In the genomic region with DNA sequence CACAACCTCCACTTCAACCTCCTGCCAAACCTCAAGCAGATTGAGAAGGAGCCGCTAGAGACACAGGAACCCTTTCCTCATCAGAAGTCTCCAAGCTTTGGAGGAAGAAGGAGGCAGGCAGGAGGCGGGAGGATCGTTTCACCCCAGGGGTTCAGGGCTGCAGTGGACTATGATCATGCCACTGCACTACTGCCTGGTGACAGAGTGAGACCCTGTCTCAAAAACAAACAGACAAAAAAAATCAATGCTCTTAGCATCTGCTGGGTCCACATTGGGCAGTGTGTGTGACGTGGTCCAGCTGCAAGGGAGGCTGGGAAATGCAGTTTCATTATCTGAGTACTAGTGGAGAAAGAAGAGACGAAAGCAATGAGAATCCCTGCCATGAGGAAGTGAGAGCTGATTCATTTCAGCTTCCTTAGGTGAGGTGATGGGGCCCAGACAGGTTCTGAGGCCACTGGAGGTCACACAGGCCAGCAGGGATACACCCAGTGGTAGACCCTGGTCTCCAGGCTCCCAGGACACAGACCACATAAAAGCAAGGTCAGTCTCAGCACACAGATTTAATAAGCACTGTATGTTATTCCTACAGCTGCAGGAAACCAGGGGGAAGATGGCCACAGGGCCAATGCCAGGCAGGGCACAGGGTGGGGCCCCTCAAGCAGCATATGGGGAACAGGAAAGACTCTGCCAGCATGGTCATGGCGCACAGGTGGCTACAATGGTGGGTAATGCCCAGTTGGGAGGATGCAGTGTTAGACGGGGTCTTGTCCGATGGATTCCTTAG, we compare ENCODE assay signal across 1 cellular context.
TF ChIP-seq lines count a peak whose summit lies in the region.

No MANE protein-coding gene starts in this region.

TF ChIP-seq in HepG2, 621 proteins besides CTCF, POLR2A, EP300 and RAD21 (continued from another document and continues in another):
- TF ChIP-seq, protein P1, sequence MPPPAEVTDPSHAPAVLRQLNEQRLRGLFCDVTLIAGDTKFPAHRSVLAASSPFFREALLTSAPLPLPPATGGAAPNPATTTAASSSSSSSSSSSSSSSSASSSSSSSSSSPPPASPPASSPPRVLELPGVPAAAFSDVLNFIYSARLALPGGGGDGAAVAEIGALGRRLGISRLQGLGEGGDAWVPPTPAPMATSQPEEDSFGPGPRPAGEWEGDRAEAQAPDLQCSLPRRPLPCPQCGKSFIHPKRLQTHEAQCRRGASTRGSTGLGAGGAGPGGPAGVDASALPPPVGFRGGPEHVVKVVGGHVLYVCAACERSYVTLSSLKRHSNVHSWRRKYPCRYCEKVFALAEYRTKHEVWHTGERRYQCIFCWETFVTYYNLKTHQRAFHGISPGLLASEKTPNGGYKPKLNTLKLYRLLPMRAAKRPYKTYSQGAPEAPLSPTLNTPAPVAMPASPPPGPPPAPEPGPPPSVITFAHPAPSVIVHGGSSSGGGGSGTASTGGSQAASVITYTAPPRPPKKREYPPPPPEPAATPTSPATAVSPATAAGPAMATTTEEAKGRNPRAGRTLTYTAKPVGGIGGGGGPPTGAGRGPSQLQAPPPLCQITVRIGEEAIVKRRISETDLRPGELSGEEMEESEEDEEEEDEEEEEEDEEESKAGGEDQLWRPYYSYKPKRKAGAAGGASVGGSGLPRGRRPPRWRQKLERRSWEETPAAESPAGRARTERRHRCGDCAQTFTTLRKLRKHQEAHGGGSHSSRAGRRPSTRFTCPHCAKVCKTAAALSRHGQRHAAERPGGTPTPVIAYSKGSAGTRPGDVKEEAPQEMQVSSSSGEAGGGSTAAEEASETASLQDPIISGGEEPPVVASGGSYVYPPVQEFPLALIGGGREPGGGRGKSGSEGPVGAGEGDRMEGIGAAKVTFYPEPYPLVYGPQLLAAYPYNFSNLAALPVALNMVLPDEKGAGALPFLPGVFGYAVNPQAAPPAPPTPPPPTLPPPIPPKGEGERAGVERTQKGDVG (CRISPR knock-in tag; IDR thresholded peaks at IDR 0.05; ENCODE audit: borderline replicate concordance), result peak; percentile 41; the same call in 1 of the 2 replicates
- TF ChIP-seq MLLT10 (CRISPR knock-in tag; IDR thresholded peaks at IDR 0.05) (no peak), MTF1 (CRISPR knock-in tag; IDR thresholded peaks at IDR 0.05) (no peak), ZNF501 (CRISPR knock-in tag; IDR thresholded peaks at IDR 0.05) (peak; percentile 65), RFXANK (CRISPR knock-in tag; IDR thresholded peaks at IDR 0.05) (no peak), MAZ (IDR thresholded peaks at IDR 0.05; ENCODE audit: borderline replicate concordance, low read depth, low read length) (no peak), MAZ (CRISPR knock-in tag; IDR thresholded peaks at IDR 0.05; ENCODE audit: low read depth) (peak; percentile 38; the same call in 1 of the 2 replicates), SP4 (CRISPR knock-in tag; IDR thresholded peaks at IDR 0.05) (peak; percentile 44), TOE1 (CRISPR knock-in tag; IDR thresholded peaks at IDR 0.05) (no peak), MEF2D (CRISPR knock-in tag; IDR thresholded peaks at IDR 0.05) (peak; percentile 73; the same call in 1 of the 2 replicates), IRX3 (CRISPR knock-in tag; IDR thresholded peaks at IDR 0.05; ENCODE audit: borderline replicate concordance, low read depth) (no peak; the same call in 1 of the 2 replicates), ZNF10 (CRISPR knock-in tag; IDR thresholded peaks at IDR 0.05; ENCODE audit: borderline replicate concordance, low read depth) (no peak), RARG (CRISPR knock-in tag; IDR thresholded peaks at IDR 0.05; ENCODE audit: low read depth) (no peak), CCDC6 (CRISPR knock-in tag; IDR thresholded peaks at IDR 0.05) (no peak), FOXM1 (CRISPR knock-in tag; IDR thresholded peaks at IDR 0.05) (no peak), KDM5A (IDR thresholded peaks at IDR 0.05; ENCODE audit: borderline replicate concordance, low read length) (no peak), CREM (IDR thresholded peaks at IDR 0.05) (peak; percentile 97), CREM (CRISPR knock-in tag; IDR thresholded peaks at IDR 0.05) (peak; percentile 17; the same call in 1 of the 2 replicates), ZNF883 (CRISPR knock-in tag; IDR thresholded peaks at IDR 0.05; ENCODE audit: not compliant biosample characterization) (peak; percentile 25), ZBTB21 (CRISPR knock-in tag; IDR thresholded peaks at IDR 0.05) (peak; percentile 72; the same call in 1 of the 2 replicates)
- TF ChIP-seq, protein P2, sequence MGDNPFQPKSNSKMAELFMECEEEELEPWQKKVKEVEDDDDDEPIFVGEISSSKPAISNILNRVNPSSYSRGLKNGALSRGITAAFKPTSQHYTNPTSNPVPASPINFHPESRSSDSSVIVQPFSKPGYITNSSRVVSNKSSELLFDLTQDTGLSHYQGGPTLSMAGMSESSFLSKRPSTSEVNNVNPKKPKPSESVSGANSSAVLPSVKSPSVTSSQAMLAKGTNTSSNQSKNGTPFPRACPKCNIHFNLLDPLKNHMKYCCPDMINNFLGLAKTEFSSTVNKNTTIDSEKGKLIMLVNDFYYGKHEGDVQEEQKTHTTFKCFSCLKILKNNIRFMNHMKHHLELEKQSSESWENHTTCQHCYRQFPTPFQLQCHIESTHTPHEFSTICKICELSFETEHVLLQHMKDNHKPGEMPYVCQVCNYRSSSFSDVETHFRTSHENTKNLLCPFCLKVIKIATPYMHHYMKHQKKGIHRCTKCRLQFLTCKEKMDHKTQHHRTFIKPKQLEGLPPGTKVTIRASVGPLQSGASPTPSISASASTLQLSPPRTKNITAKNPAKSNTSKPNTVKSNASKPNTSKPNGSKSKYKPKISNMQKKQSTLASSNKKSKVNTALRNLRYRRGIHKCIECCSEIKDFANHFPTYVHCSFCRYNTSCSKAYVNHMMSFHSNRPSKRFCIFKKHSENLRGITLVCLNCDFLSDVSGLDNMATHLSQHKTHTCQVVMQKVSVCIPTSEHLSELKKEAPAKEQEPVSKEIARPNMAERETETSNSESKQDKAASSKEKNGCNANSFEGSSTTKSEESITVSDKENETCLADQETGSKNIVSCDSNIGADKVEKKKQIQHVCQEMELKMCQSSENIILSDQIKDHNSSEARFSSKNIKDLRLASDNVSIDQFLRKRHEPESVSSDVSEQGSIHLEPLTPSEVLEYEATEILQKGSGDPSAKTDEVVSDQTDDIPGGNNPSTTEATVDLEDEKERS (CRISPR knock-in tag; IDR thresholded peaks at IDR 0.05), result no peak
- TF ChIP-seq, protein P3, sequence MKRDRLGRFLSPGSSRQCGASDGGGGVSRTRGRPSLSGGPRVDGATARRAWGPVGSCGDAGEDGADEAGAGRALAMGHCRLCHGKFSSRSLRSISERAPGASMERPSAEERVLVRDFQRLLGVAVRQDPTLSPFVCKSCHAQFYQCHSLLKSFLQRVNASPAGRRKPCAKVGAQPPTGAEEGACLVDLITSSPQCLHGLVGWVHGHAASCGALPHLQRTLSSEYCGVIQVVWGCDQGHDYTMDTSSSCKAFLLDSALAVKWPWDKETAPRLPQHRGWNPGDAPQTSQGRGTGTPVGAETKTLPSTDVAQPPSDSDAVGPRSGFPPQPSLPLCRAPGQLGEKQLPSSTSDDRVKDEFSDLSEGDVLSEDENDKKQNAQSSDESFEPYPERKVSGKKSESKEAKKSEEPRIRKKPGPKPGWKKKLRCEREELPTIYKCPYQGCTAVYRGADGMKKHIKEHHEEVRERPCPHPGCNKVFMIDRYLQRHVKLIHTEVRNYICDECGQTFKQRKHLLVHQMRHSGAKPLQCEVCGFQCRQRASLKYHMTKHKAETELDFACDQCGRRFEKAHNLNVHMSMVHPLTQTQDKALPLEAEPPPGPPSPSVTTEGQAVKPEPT (CRISPR knock-in tag; IDR thresholded peaks at IDR 0.05; ENCODE audit: low read depth), result no peak; the same call in 1 of the 2 replicates
- TF ChIP-seq, protein P4, sequence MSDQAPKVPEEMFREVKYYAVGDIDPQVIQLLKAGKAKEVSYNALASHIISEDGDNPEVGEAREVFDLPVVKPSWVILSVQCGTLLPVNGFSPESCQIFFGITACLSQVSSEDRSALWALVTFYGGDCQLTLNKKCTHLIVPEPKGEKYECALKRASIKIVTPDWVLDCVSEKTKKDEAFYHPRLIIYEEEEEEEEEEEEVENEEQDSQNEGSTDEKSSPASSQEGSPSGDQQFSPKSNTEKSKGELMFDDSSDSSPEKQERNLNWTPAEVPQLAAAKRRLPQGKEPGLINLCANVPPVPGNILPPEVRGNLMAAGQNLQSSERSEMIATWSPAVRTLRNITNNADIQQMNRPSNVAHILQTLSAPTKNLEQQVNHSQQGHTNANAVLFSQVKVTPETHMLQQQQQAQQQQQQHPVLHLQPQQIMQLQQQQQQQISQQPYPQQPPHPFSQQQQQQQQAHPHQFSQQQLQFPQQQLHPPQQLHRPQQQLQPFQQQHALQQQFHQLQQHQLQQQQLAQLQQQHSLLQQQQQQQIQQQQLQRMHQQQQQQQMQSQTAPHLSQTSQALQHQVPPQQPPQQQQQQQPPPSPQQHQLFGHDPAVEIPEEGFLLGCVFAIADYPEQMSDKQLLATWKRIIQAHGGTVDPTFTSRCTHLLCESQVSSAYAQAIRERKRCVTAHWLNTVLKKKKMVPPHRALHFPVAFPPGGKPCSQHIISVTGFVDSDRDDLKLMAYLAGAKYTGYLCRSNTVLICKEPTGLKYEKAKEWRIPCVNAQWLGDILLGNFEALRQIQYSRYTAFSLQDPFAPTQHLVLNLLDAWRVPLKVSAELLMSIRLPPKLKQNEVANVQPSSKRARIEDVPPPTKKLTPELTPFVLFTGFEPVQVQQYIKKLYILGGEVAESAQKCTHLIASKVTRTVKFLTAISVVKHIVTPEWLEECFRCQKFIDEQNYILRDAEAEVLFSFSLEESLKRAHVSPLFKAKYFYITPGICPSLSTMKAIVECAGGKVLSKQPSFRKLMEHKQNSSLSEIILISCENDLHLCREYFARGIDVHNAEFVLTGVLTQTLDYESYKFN (CRISPR knock-in tag; conservative IDR thresholded peaks at IDR 0.05), result peak; percentile 90
- TF ChIP-seq, protein P5, sequence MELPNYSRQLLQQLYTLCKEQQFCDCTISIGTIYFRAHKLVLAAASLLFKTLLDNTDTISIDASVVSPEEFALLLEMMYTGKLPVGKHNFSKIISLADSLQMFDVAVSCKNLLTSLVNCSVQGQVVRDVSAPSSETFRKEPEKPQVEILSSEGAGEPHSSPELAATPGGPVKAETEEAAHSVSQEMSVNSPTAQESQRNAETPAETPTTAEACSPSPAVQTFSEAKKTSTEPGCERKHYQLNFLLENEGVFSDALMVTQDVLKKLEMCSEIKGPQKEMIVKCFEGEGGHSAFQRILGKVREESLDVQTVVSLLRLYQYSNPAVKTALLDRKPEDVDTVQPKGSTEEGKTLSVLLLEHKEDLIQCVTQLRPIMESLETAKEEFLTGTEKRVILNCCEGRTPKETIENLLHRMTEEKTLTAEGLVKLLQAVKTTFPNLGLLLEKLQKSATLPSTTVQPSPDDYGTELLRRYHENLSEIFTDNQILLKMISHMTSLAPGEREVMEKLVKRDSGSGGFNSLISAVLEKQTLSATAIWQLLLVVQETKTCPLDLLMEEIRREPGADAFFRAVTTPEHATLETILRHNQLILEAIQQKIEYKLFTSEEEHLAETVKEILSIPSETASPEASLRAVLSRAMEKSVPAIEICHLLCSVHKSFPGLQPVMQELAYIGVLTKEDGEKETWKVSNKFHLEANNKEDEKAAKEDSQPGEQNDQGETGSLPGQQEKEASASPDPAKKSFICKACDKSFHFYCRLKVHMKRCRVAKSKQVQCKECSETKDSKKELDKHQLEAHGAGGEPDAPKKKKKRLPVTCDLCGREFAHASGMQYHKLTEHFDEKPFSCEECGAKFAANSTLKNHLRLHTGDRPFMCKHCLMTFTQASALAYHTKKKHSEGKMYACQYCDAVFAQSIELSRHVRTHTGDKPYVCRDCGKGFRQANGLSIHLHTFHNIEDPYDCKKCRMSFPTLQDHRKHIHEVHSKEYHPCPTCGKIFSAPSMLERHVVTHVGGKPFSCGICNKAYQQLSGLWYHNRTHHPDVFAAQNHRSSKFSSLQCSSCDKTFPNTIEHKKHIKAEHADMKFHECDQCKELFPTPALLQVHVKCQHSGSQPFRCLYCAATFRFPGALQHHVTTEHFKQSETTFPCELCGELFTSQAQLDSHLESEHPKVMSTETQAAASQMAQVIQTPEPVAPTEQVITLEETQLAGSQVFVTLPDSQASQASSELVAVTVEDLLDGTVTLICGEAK (IDR thresholded peaks at IDR 0.05), result no peak
- TF ChIP-seq, protein P5 (CRISPR knock-in tag; IDR thresholded peaks at IDR 0.05), result no peak; the same call in 1 of the 2 replicates
- TF ChIP-seq, protein P6, sequence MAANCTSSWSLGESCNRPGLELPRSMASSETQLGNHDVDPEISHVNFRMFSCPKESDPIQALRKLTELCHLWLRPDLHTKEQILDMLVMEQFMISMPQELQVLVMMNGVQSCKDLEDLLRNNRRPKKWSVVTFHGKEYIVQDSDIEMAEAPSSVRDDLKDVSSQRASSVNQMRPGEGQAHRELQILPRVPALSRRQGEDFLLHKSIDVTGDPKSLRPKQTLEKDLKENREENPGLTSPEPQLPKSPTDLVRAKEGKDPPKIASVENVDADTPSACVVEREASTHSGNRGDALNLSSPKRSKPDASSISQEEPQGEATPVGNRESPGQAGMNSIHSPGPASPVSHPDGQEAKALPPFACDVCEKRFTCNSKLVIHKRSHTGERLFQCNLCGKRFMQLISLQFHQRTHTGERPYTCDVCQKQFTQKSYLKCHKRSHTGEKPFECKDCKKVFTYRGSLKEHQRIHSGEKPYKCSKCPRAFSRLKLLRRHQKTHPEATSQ (CRISPR knock-in tag; IDR thresholded peaks at IDR 0.05; ENCODE audit: borderline replicate concordance), result peak; percentile 47; the same call in 1 of the 2 replicates
